ENCODE assay signal across 12 cellular contexts in genomic region chr11:33324211-33324985, GRCh38. TPM values are rescaled to one million over a fixed set of nuclear protein-coding genes. Genes with fewer than 3 reads are reported as not detected.
DNase-seq lines count a peak whose midpoint lies in the region; ATAC-seq, FAIRE-seq and TF ChIP-seq lines count a peak whose summit lies in the region.
"Had no signal": no experiment of that assay in that cellular context is flagged by ENCODE, and none has a peak within 500 bp of the region (broad histone marks: within the 10 kb centered on the region; RNA-seq: fewer than 3 reads in every experiment).

No MANE protein-coding gene starts in this region.

- BruUV-seq in HepG2 (replicated peaks; lab: Mats Ljungman, UMichigan), result no TSS peak

- POLR2A ChIA-PET in HepG2 (lab: Yijun Ruan, JAX), result no interaction called here

- no peaks in the 10 kb centered on the region for H3K9me3 Mint-ChIP-seq in mesothelial cell of epicardium

- peaks cover 7% of the 10 kb centered on the region; the same call in 1 of the 2 replicates for H4K20me1 ChIP-seq in HepG2 (ENCODE audit: insufficient read depth, low read length)

- H3K4me3 ChIP-seq in right lobe of liver (no peak overlapping the region), HepG2 (replicated peaks in 1 of 3; ENCODE audit: insufficient read depth in 1 of 3, low read depth in 2 of 3, low read length in 3 of 3) (no peak overlapping the region)
- H3K4me3 ChIP-seq: SJSA1 had no signal

- FAIRE-seq in HepG2 (lab: Jason Lieb, UNC), result no peak

- ATAC-seq in right lobe of liver (peak in 3 of 4 donors; percentile 15 to 45 (median 38)), HepG2 (no peak), HG03571 (IDR thresholded peaks at IDR 0.05; ENCODE audit: unreplicated experiment) (peak; percentile 71)

- intact Hi-C loops in right lobe of liver (cut with DNase I) (loop anchor here in 1 of 2 donors (10.0 kb wide), 1 partner anchor 150 kb away; no protein-coding TSS in a partner anchor), HepG2 (cut with micrococcal nuclease; ENCODE audit: unreplicated experiment) (no loop called here)

- H3K36me3 ChIP-seq in right lobe of liver (no peaks in the 10 kb centered on the region), HepG2 (replicated peaks in 1 of 2; ENCODE audit: control insufficient read depth in 1 of 2, insufficient read depth in 2 of 2, low read length in 2 of 2) (no peaks in the 10 kb centered on the region)
- H3K36me3 ChIP-seq: SJSA1 had no signal

- H3K4me2 ChIP-seq in HepG2 (ENCODE audit: low read depth, low read length), result no peak overlapping the region

- TF ChIP-seq CTCF in right lobe of liver (IDR thresholded peaks at IDR 0.05) (no peak), HepG2 (CRISPR knock-in tag; IDR thresholded peaks at IDR 0.05) (no peak), mesothelial cell of epicardium (IDR thresholded peaks at IDR 0.05; ENCODE audit: unreplicated experiment) (no peak)

- no peaks in the 10 kb centered on the region for H3K27me3 Mint-ChIP-seq in mesothelial cell of epicardium (ENCODE audit: low read depth)

- H3K9ac ChIP-seq in HepG2 (ENCODE audit: insufficient read depth, low read depth, low read length), result no peak overlapping the region

- TF ChIP-seq RAD21 in HepG2 (CRISPR knock-in tag; IDR thresholded peaks at IDR 0.05), result no peak

- H3K36me3 Mint-ChIP-seq in mesothelial cell of epicardium, result no peaks in the 10 kb centered on the region

- no peak overlapping the region for H3K27ac Mint-ChIP-seq in mesothelial cell of epicardium

- CTCF ChIA-PET in HepG2 (lab: Yijun Ruan, JAX; ENCODE audit: low intra/inter-chr PET ratio, low total read pairs), result no interaction called here

- H3K27ac ChIP-seq in right lobe of liver (no peak overlapping the region), HepG2 (ENCODE audit: extremely low read length, insufficient read depth, low read length) (no peak overlapping the region)
- H3K27ac ChIP-seq: SJSA1 had no signal

- peaks cover 0 to 25% (median 2%) of the 10 kb centered on the region in 4 donors for H3K4me1 ChIP-seq in right lobe of liver
- no peaks in the 10 kb centered on the region for H3K4me1 ChIP-seq in HepG2 (ENCODE audit: insufficient read depth, low read length)

- no peak for DNase-seq in right lobe of liver
- DNase-seq in HepG2 (ENCODE audit: low spot score), result no peak
- DNase-seq in erythroblast (lab: John Stamatoyannopoulos, UW), result peak; percentile 5 to 8
- DNase-seq in cerebellum (ENCODE audit: low spot score), result no peak
- DNase-seq in mesothelial cell of epicardium (ENCODE audit: low spot score in 2 of 2, unreplicated experiment in 2 of 2), result no peak
- no peak for DNase-seq in anterior cingulate cortex (lab: John Stamatoyannopoulos, UW)
- DNase-seq in G401 (ENCODE audit: low spot score), result no peak
- DNase-seq: activated CD8-positive, alpha-beta memory T cell treated with anti-CD3 and anti-CD28 coated beads for 24 hours; amygdala; NCI-H2081 treated with DMSO at 0.1 percent for 48 hours had no signal

- in situ Hi-C loops in HepG2 (cut with HindIII; ENCODE audit: extremely low pct_ligation_motif_present, low pct_unique_long_range_greater_than_20kb) (no loop called here), G401 (cut with HindIII; ENCODE audit: low sequenced_read_pairs) (no loop called here)

- H3K4me3 Mint-ChIP-seq in mesothelial cell of epicardium, result no peak overlapping the region

- TF ChIP-seq EP300 in HepG2 (IDR thresholded peaks at IDR 0.05; ENCODE audit: low read depth in 2 of 2, low read length in 2 of 2) (no peak), HepG2 (CRISPR knock-in tag; IDR thresholded peaks at IDR 0.05; ENCODE audit: borderline replicate concordance) (no peak)

- H3K79me2 ChIP-seq in HepG2 (ENCODE audit: insufficient read depth, low read length), result peaks cover 34% of the 10 kb centered on the region

- no peak for TF ChIP-seq POLR2A in right lobe of liver (IDR thresholded peaks at IDR 0.05)
- TF ChIP-seq POLR2A in HepG2 (IDR thresholded peaks at IDR 0.05; ENCODE audit: insufficient read depth in 1 of 2, low read depth in 2 of 2, low read length in 2 of 2), result no peak
- no peak for TF ChIP-seq POLR2A in erythroblast (IDR thresholded peaks at IDR 0.05; ENCODE audit: low read length)

- H3K9me3 ChIP-seq in right lobe of liver (no peaks in the 10 kb centered on the region), HepG2 (ENCODE audit: low read length) (no peaks in the 10 kb centered on the region)
- H3K9me3 ChIP-seq: SJSA1 had no signal

- peaks cover 10% of the 10 kb centered on the region for H3K4me1 Mint-ChIP-seq in mesothelial cell of epicardium

- WGBS in right lobe of liver (ENCODE audit: insufficient coverage, low coverage, low lambda C conversion rate, missing lambda C conversion rate), result 74% methylated on average over 5 of the region's 5 CpGs
- 94% methylated on average over 5 of the region's 5 CpGs for WGBS in HepG2 (ENCODE audit: low lambda C conversion rate)

- no peak overlapping the region for H2AFZ ChIP-seq in HepG2 (ENCODE audit: low read length)

- no peaks in the 10 kb centered on the region for H3K27me3 ChIP-seq in right lobe of liver
- no peaks in the 10 kb centered on the region for H3K27me3 ChIP-seq in HepG2 (ENCODE audit: control insufficient read depth in 1 of 2, insufficient read depth in 2 of 2, low read length in 2 of 2)
- H3K27me3 ChIP-seq: SJSA1 had no signal

TF ChIP-seq in HepG2, 621 proteins besides CTCF, POLR2A, EP300 and RAD21:
- no peak for TF ChIP-seq SETDB1 (CRISPR knock-in tag; IDR thresholded peaks at IDR 0.05; ENCODE audit: borderline replicate concordance)
- TF ChIP-seq HNRNPUL1 (IDR thresholded peaks at IDR 0.05; ENCODE audit: low read depth, low read length), result no peak
- TF ChIP-seq ZNF614 (CRISPR knock-in tag; IDR thresholded peaks at IDR 0.05; ENCODE audit: borderline replicate concordance), result no peak
- TF ChIP-seq EEA1 (CRISPR knock-in tag; IDR thresholded peaks at IDR 0.05; ENCODE audit: borderline replicate concordance), result no peak
- no peak for TF ChIP-seq ZNF737 (CRISPR knock-in tag; IDR thresholded peaks at IDR 0.05; ENCODE audit: borderline replicate concordance)
- no peak for TF ChIP-seq ETV6 (CRISPR knock-in tag; conservative IDR thresholded peaks at IDR 0.05)
TF ChIP-seq in HepG2: peak in this region for 0.

RNA-seq across cellular contexts. Expression of gene KIAA1549L, which starts 51.5 kb away (rescaled TPM):
- under 1 TPM in 3 of 6 experiments, not detected in 3; under 0.01 to 0.12 (median 0.04) TPM for total RNA-seq in right lobe of liver
- total RNA-seq in HepG2 (2016; rRNA removed; fragmentation: Illumina TruSeq; extraction: Trizol), result under 0.01 TPM in 1 of 2 replicates, not detected in the other
- total RNA-seq in HepG2 (2016; cell fraction: cytosol; rRNA removed; fragmentation: Illumina TruSeq; extraction: Trizol; ENCODE audit: low read depth), result not detected in 2 replicates
- 0.02 TPM in 1 of 2 replicates, not detected in the other for total RNA-seq in HepG2 (2016; cell fraction: insoluble cytoplasmic fraction; rRNA removed; fragmentation: Illumina TruSeq; extraction: Trizol)
- total RNA-seq in HepG2 (2016; cell fraction: membrane; rRNA removed; fragmentation: Illumina TruSeq; extraction: Trizol), result 0.03 TPM in 1 of 2 replicates, not detected in the other
- 0.06 TPM in 1 of 2 replicates, not detected in the other for total RNA-seq in HepG2 (2016; cell fraction: nucleus; rRNA removed; fragmentation: Illumina TruSeq; extraction: Trizol)
- polyA plus RNA-seq in HepG2 (2011; rRNA removed), result 0.05 and 0.12 TPM in 2 replicates
- 0.03 TPM in 2 replicates for polyA plus RNA-seq in HepG2 (2011; cell fraction: cytosol; rRNA removed)
- polyA plus RNA-seq in HepG2 (2011; cell fraction: nucleus; rRNA removed), result 0.03 and 0.05 TPM in 2 replicates
- 0.01 TPM in 1 of 2 replicates, not detected in the other for polyA plus RNA-seq in HepG2 (2012)
- not detected in 2 replicates for polyA plus RNA-seq in HepG2 (2016; cell fraction: cytosol; fragmentation: Illumina TruSeq; extraction: Trizol; ENCODE audit: low read depth)
- not detected in 2 replicates for polyA plus RNA-seq in HepG2 (2016; cell fraction: insoluble cytoplasmic fraction; fragmentation: Illumina TruSeq; extraction: Trizol; ENCODE audit: low read depth)
- not detected in 2 replicates for polyA plus RNA-seq in HepG2 (2016; cell fraction: membrane; fragmentation: Illumina TruSeq; extraction: Trizol; ENCODE audit: low read depth)
- 0.05 and 0.10 TPM in 2 replicates for polyA plus RNA-seq in HepG2 (2016; cell fraction: nucleus; fragmentation: Illumina TruSeq; extraction: Trizol; ENCODE audit: insufficient read depth, low read depth)
- 0.05 and 0.12 TPM in 2 replicates for polyA minus RNA-seq in HepG2 (2011; rRNA and poly(A)+ RNA removed; ENCODE audit: low replicate concordance)
- 0.20 and 0.26 TPM in 2 replicates for polyA minus RNA-seq in HepG2 (2011; cell fraction: cytosol; rRNA and poly(A)+ RNA removed)
- 0.26 TPM in 1 of 2 replicates, not detected in the other for polyA minus RNA-seq in HepG2 (2011; cell fraction: nucleus; rRNA and poly(A)+ RNA removed)
- 62.4 TPM for total RNA-seq in cerebellum
- total RNA-seq in mesothelial cell of epicardium, result 1.7 to 1.9 TPM (median 1.7 TPM) in 3 replicates
- total RNA-seq in G401 (2014; rRNA removed; shearing (Covaris generic)), result 0.37 TPM in 1 of 2 replicates, not detected in the other

Comparison
In these comparisons a context has a peak if more than half of its experiments do, and no peak if none do; other contexts are left out.
1. DNase-seq: peak in erythroblast (2 of 2); none in right lobe of liver (0 of 3), HepG2 (single experiment), cerebellum (single experiment), mesothelial cell of epicardium (0 of 2), anterior cingulate cortex (0 of 58) and G401 (single experiment).
2. RNA of gene KIAA1549L, which starts 51.5 kb away (total RNA-seq): 62.4 TPM in cerebellum (single experiment); 1.7 to 1.9 TPM in mesothelial cell of epicardium, 0.37 TPM in G401, under 0.01 to 0.12 TPM in right lobe of liver and under 0.01 to 0.06 TPM in HepG2; every median in the first group is over 10 times any median in the second.